18 cellular contexts compared by ENCODE assay signal in genomic region chr4:80419946-80420345, GRCh38.
DNase-seq lines count a peak whose midpoint lies in the region; ATAC-seq, FAIRE-seq and TF ChIP-seq lines count a peak whose summit lies in the region.
"Had no signal": no experiment of that assay in that cellular context is flagged by ENCODE, and none has a peak within 500 bp of the region (broad histone marks: within the 10 kb centered on the region; RNA-seq: fewer than 3 reads in every experiment).

No MANE protein-coding gene starts in this region.

- no peaks in the 10 kb centered on the region for H3K36me3 ChIP-seq in GM12878 (ENCODE audit: control insufficient read depth in 2 of 2, insufficient read depth in 2 of 2, low read length in 1 of 2)
- H3K36me3 ChIP-seq: SJCRH30 had no signal

- WGBS in GM12878 (ENCODE audit: insufficient coverage, insufficient replicate concordance, low lambda C conversion rate, missing lambda C conversion rate) = 0% methylated on average over 1 of the region's 1 CpG

- no peak overlapping the region for H3K27ac ChIP-seq in GM12878 (ENCODE audit: control insufficient read depth, insufficient read depth)
- H3K27ac ChIP-seq in substantia nigra (ENCODE audit: low read depth, low read length, poor library complexity, severe bottlenecking) = no peak overlapping the region
- H3K27ac ChIP-seq: PC-9, SJCRH30 had no signal

- H3K27ac Mint-ChIP-seq in stimulated activated effector memory CD8-positive, alpha-beta T cell treated with anti-CD3 and anti-CD28 coated beads, Interleukin-12 subunit alpha, Interleukin-12 subunit beta, amount 100 ng/mL, for 72 hours = no peak overlapping the region

- no peak for TF ChIP-seq POLR2A in GM12878 (IDR thresholded peaks at IDR 0.05; ENCODE audit: low read depth, low read length)

- TF ChIP-seq RAD21 in GM12878 (IDR thresholded peaks at IDR 0.05; ENCODE audit: insufficient read depth, low read depth, low read length) = no peak

- H3K4me2 ChIP-seq in GM12878 (ENCODE audit: control insufficient read depth, insufficient read depth) = no peak overlapping the region
- H3K4me2 ChIP-seq: PC-9 had no signal

- no peak overlapping the region for H2AFZ ChIP-seq in GM12878 (ENCODE audit: control insufficient read depth, low read depth, low read length)
- H2AFZ ChIP-seq: PC-9 had no signal

- H3K9ac ChIP-seq in GM12878 (ENCODE audit: control insufficient read depth, insufficient read depth, low read length) = no peak overlapping the region

- H3K4me3 ChIP-seq in GM12878 = no peak overlapping the region
- H3K4me3 ChIP-seq: PC-9, SJCRH30 had no signal

- DNase-seq in GM12878 (ENCODE audit: low read depth, low spot score) (no peak), substantia nigra (lab: John Stamatoyannopoulos, UW) (no peak)
- DNase-seq in stimulated activated effector memory CD8-positive, alpha-beta T cell treated with anti-CD3 and anti-CD28 coated beads, Interleukin-12 subunit alpha, Interleukin-12 subunit beta, amount 100 ng/mL, for 72 hours (ENCODE audit: low spot score in 2 of 2) = no peak
- DNase-seq: C1 segment of cervical spinal cord, DND-41, GDM1, NCI-H1436 treated with DMSO at 0.1 percent for 48 hours, NCI-H2029 treated with DMSO at 0.1 percent for 48 hours, NCI-H510A, NCI-H82, PC-9, SJCRH30, T-helper 2 cell had no signal

- no peaks in the 10 kb centered on the region for H3K9me3 Mint-ChIP-seq in stimulated activated effector memory CD8-positive, alpha-beta T cell treated with anti-CD3 and anti-CD28 coated beads, Interleukin-12 subunit alpha, Interleukin-12 subunit beta, amount 100 ng/mL, for 72 hours

- in situ Hi-C loops in GM12878 (cut with MboI) = no loop called here

- no TSS peak for BruUV-seq in GM12878 (replicated peaks; lab: Mats Ljungman, UMichigan)

- SMC1A ChIA-PET in GM12878 (lab: Charles Lee; ENCODE audit: uncharacterized antibody, unreplicated experiment) = interaction anchor here (1.9 kb wide), 1 partner anchor 88 kb away, joined by 5 read pairs; no protein-coding TSS in a partner anchor

- TF ChIP-seq CTCF in GM12878 (IDR thresholded peaks at IDR 0.05 in 2 of 3, conservative IDR thresholded peaks at IDR 0.05 in 1 of 3; ENCODE audit: control insufficient read depth in 2 of 3, extremely low read depth in 1 of 3, insufficient read depth in 1 of 3, low read depth in 3 of 3, low read length in 3 of 3) = no peak

- FAIRE-seq in GM12878 (lab: Jason Lieb, UNC) = no peak
- FAIRE-seq: GM12891 had no signal

- no peak overlapping the region for H3K4me3 Mint-ChIP-seq in stimulated activated effector memory CD8-positive, alpha-beta T cell treated with anti-CD3 and anti-CD28 coated beads, Interleukin-12 subunit alpha, Interleukin-12 subunit beta, amount 100 ng/mL, for 72 hours

- H4K20me1 ChIP-seq in GM12878 (ENCODE audit: control insufficient read depth, insufficient read depth) = no peaks in the 10 kb centered on the region

- RAD21 ChIA-PET in GM12878 (lab: Charles Lee; ENCODE audit: unreplicated experiment) = no interaction called here

- no peaks in the 10 kb centered on the region for H3K27me3 ChIP-seq in GM12878 (replicated peaks in 1 of 2; ENCODE audit: control insufficient read depth in 2 of 2, insufficient read depth in 2 of 2, low read length in 1 of 2)

- CTCF ChIA-PET in GM12878 (lab: Yijun Ruan, JAX) = interaction anchor here (1.2 kb wide), 1 partner anchor 55 kb away, joined by 3 read pairs; no protein-coding TSS in a partner anchor

- intact Hi-C loops in GM12878 (cut with micrococcal nuclease; ENCODE audit: unreplicated experiment) = no loop called here

- no peaks in the 10 kb centered on the region for H3K36me3 Mint-ChIP-seq in stimulated activated effector memory CD8-positive, alpha-beta T cell treated with anti-CD3 and anti-CD28 coated beads, Interleukin-12 subunit alpha, Interleukin-12 subunit beta, amount 100 ng/mL, for 72 hours

- POLR2A ChIA-PET in GM12878 (lab: Charles Lee) = no interaction called here

- no peaks in the 10 kb centered on the region for H3K79me2 ChIP-seq in GM12878 (ENCODE audit: control insufficient read depth, insufficient read depth, low read length)

- no peaks in the 10 kb centered on the region for H3K4me1 ChIP-seq in GM12878 (ENCODE audit: control insufficient read depth, insufficient read depth, low read length)
- H3K4me1 ChIP-seq: SJCRH30 had no signal

- no peaks in the 10 kb centered on the region for H3K9me3 ChIP-seq in GM12878 (replicated peaks; ENCODE audit: control insufficient read depth, insufficient read depth, low read length)
- H3K9me3 ChIP-seq: SJCRH30 had no signal

- H3K4me1 Mint-ChIP-seq in stimulated activated effector memory CD8-positive, alpha-beta T cell treated with anti-CD3 and anti-CD28 coated beads, Interleukin-12 subunit alpha, Interleukin-12 subunit beta, amount 100 ng/mL, for 72 hours = peaks cover 13% of the 10 kb centered on the region

- peak; percentile 38 for ATAC-seq in GM18867 (IDR thresholded peaks at IDR 0.05; ENCODE audit: unreplicated experiment)
- ATAC-seq in GM19463 (IDR thresholded peaks at IDR 0.05; ENCODE audit: unreplicated experiment) = peak; percentile 51
- ATAC-seq in HG02759 (IDR thresholded peaks at IDR 0.05; ENCODE audit: unreplicated experiment) = peak; percentile 62
- ATAC-seq in GM12878 = peak; percentile 74
- no peak for ATAC-seq in stimulated activated effector memory CD8-positive, alpha-beta T cell treated with anti-CD3 and anti-CD28 coated beads, Interleukin-12 subunit alpha, Interleukin-12 subunit beta, amount 100 ng/mL, for 72 hours
- no peak for ATAC-seq in HG03196 (IDR thresholded peaks at IDR 0.05; ENCODE audit: unreplicated experiment)

- no peak; a peak in 2 of 4 replicates for TF ChIP-seq EP300 in GM12878 (IDR thresholded peaks at IDR 0.05; ENCODE audit: borderline replicate concordance in 1 of 2, control insufficient read depth in 1 of 2, low read depth in 2 of 2, low read length in 2 of 2)

TF ChIP-seq in GM12878, 131 proteins besides CTCF, POLR2A, EP300 and RAD21:
- peak in 1 of 2 experiments; percentile 13; a peak in 1 of 4 replicates for TF ChIP-seq IKZF2 (IDR thresholded peaks at IDR 0.05)
- no peak for TF ChIP-seq ETV6 (conservative IDR thresholded peaks at IDR 0.05 in 1 of 2, IDR thresholded peaks at IDR 0.05 in 1 of 2; ENCODE audit: borderline replicate concordance in 1 of 2, low read depth in 1 of 2)

Comparison
In these comparisons a context has a peak if more than half of its experiments do, and no peak if none do; other contexts are left out.
1. ATAC-seq: peak in GM18867 (single experiment), GM19463 (single experiment), HG02759 (single experiment) and GM12878 (single experiment); none in stimulated activated effector memory CD8-positive, alpha-beta T cell treated with anti-CD3 and anti-CD28 coated beads, Interleukin-12 subunit alpha, Interleukin-12 subunit beta, amount 100 ng/mL, for 72 hours (single experiment) and HG03196 (single experiment).